10 cellular contexts compared by ENCODE assay signal in genomic region chr3:67947808-67948508, GRCh38.
DNase-seq lines count a peak whose midpoint lies in the region; ATAC-seq lines count a peak whose summit lies in the region.
"Had no signal": no experiment of that assay in that cellular context is flagged by ENCODE, and none has a peak within 500 bp of the region (broad histone marks: within the 10 kb centered on the region; RNA-seq: fewer than 3 reads in every experiment).

No MANE protein-coding gene starts in this region.

- peak; percentile 3 for DNase-seq in NCI-H2029 (lab: John Stamatoyannopoulos, UW)
- no peak for DNase-seq in NCI-H2029 treated with DMSO at 0.1 percent for 48 hours (lab: John Stamatoyannopoulos, UW)
- peak; percentile 24 for DNase-seq in activated CD8-positive, alpha-beta memory T cell treated with anti-CD3 and anti-CD28 coated beads, Interleukin-2, amount 50 U/mL, for 1 hour (ENCODE audit: extremely low read depth)
- peak; percentile 49 for DNase-seq in iPS DF 4.7 (ENCODE audit: extremely low read depth, low spot score)
- DNase-seq in stimulated activated naive CD4-positive, alpha-beta T cell (lab: John Stamatoyannopoulos, UW): peak; percentile 48 to 87 (median 76)
- DNase-seq in SKM-1 (lab: John Stamatoyannopoulos, UW; ENCODE audit: unreplicated experiment): no peak
- no peak for DNase-seq in cerebellum (ENCODE audit: low spot score)
- DNase-seq: NK-92 treated with Interleukin-12 subunit alpha and Interleukin-12 subunit beta, amount 100 ng/mL, for 24 hours; ovary had no signal

- ATAC-seq in GM21576 (IDR thresholded peaks at IDR 0.05; ENCODE audit: unreplicated experiment): no peak

Comparison
In these comparisons a context has a peak if more than half of its experiments do, and no peak if none do; other contexts are left out.
1. DNase-seq: peak in NCI-H2029 (single experiment), activated CD8-positive, alpha-beta memory T cell treated with anti-CD3 and anti-CD28 coated beads, Interleukin-2, amount 50 U/mL, for 1 hour (single experiment), iPS DF 4.7 (single experiment) and stimulated activated naive CD4-positive, alpha-beta T cell (6 of 6); none in NCI-H2029 treated with DMSO at 0.1 percent for 48 hours (single experiment), SKM-1 (single experiment) and cerebellum (single experiment).